ENCODE assay signal across 8 cellular contexts in the genomic region with DNA sequence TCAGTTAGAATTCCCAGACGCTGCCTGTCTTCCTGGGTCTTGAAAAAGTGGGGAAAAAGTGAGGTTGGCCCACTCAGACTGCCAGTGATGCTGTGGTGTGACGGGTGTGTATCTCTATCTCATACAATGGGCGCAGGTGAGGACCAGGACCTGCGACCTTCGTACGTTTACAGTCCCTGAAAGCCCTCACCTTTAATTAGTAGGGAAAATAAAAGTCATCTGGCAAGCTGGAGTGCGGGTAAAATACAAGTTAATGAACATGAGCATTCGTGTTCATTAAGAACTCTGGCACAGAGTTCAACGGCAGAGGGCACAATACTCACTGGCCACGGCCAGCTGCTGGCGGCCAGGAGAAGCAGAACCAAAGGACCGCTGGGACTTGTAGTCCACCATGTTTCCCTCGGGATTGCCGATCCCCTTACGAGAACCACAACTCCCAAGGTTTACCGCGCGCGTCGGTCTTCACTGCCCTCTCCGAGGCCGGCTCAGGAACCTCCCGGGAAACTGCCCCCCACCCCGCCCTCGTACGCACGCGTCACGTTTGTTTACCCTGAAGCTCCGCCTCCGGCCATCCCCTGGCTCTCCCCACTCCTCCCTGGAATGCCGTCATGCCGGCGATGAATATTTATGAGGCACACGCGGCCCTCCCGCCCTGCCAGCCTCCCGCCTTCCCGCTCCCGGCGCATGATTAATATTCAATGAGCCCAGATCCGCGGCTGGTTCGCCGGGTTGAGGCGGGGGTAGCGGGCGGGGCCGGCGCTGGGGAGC. TPM values are rescaled to one million over a fixed set of nuclear protein-coding genes. Genes with fewer than 3 reads are reported as not detected.
A peak's percentile ranks its signal among the peaks of the same experiment; 100 is the strongest.
DNase-seq lines count a peak whose midpoint lies in the region; ATAC-seq and TF ChIP-seq lines count a peak whose summit lies in the region.

No MANE protein-coding gene starts in this region.

- H3K27ac Mint-ChIP-seq in CD14-positive monocyte, result peak overlapping the region; percentile 76 to 97 (median 91)

- peaks cover 33% of the 10 kb centered on the region for H3K4me1 Mint-ChIP-seq in CD14-positive monocyte

- intact Hi-C loops in CD14-positive monocyte (cut with micrococcal nuclease), result loop anchor here (5.0 to 10.0 kb wide), 7 partner anchors 70 to 1260 kb away; partner anchors contain the start of genes SERPINB8 (in 1 of the 2) and VPS4B (in 1 of the 2)

- TF ChIP-seq CTCF in CD14-positive monocyte (IDR thresholded peaks at IDR 0.05), result peak; percentile 63

- peaks cover 0 to 4% (median 0%) of the 10 kb centered on the region in 7 donors for H3K9me3 Mint-ChIP-seq in CD14-positive monocyte

- peaks cover 0 to 5% (median 1%) of the 10 kb centered on the region in 3 donors for H3K27me3 Mint-ChIP-seq in CD14-positive monocyte (ENCODE audit: low read depth in 3 of 3)

- no peaks in the 10 kb centered on the region for H3K36me3 Mint-ChIP-seq in CD14-positive monocyte

- ATAC-seq in GM19372 (IDR thresholded peaks at IDR 0.05; ENCODE audit: low read depth, unreplicated experiment) (peak; percentile 63), HG03521 (IDR thresholded peaks at IDR 0.05; ENCODE audit: unreplicated experiment) (peak; percentile 56)

- H3K4me3 Mint-ChIP-seq in CD14-positive monocyte, result peak overlapping the region; percentile 78 to 84

- DNase-seq in CD14-positive monocyte (ENCODE audit: low spot score) (peak; percentile 99), NCI-H69 (lab: John Stamatoyannopoulos, UW) (peak; percentile 100), dedifferentiated amniotic fluid mesenchymal stem cell (ENCODE audit: extremely low spot score) (peak; percentile 100), left kidney (ENCODE audit: low read depth, low spot score) (peak; percentile 100)
- peak; percentile 83 to 92 for DNase-seq in activated CD4-positive, alpha-beta T cell treated with anti-CD3 and anti-CD28 coated beads, Interleukin-2, amount 50 U/mL, for 24 hours (ENCODE audit: low read depth in 1 of 2, low spot score in 1 of 2)
- peak; percentile 90 for DNase-seq in stimulated activated CD4-positive, alpha-beta T cell treated with anti-CD3 and anti-CD28 coated beads, Interleukin-1b, Interleukin-23, amount 100 ng/mL, for 48 hours

RNA-seq across cellular contexts. Expression of gene PHLPP1, which starts 0.5 kb away (rescaled TPM):
- polyA plus RNA-seq in CD14-positive monocyte, result under 1 TPM; 0.04 to 0.55 TPM

Comparison
In these comparisons a context has a peak if more than half of its experiments do, and no peak if none do; other contexts are left out.
1. Peak in every context shown above with its lines: DNase-seq and ATAC-seq.